In the genomic region with DNA sequence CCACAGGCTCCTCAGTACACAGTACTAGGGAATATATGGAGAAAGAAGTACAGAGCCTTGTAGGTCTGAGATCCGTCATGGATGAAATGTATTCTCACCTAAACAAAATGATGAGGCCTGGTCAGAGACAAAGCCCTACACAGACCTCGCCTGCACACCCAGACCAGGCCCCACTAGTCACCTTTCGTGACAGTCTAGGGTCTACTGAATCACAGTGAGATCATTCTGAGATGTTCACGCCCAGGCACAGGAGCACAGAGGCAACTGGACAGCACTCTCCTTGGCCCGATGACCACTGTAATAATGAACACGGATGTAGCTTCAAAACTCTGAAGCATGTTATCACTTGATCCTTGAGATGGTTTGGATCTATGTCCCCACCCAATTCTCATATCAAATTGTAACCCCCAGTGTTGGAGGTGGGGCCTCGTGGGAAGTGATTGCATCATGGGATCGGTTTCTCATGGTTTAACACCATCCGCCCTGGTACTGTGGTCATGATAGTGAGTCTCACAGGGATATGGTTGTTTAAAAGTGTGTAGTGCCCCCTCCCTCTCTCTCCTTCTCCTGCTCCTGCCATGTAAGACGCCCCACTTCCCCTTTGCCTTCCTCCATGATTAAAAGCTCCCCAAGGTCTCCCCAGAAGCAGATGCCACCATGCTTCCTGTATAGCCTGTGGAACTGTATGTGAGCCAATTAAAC, we compare ENCODE assay signal across 12 cellular contexts. TPM values are rescaled to one million over a fixed set of nuclear protein-coding genes. Genes with fewer than 3 reads are reported as not detected.
A peak's percentile ranks its signal among the peaks of the same experiment; 100 is the strongest.
DNase-seq lines count a peak whose midpoint lies in the region; ATAC-seq, FAIRE-seq and TF ChIP-seq lines count a peak whose summit lies in the region.
"Had no signal": no experiment of that assay in that cellular context is flagged by ENCODE, and none has a peak within 500 bp of the region (broad histone marks: within the 10 kb centered on the region; RNA-seq: fewer than 3 reads in every experiment).

No MANE protein-coding gene starts in this region.

- H3K9me3 ChIP-seq in mucosa of descending colon (no peaks in the 10 kb centered on the region), left ventricle myocardium inferior (replicated peaks) (no peaks in the 10 kb centered on the region)

- H3K36me3 ChIP-seq in mucosa of descending colon (ENCODE audit: low read depth) (no peaks in the 10 kb centered on the region), left ventricle myocardium inferior (no peaks in the 10 kb centered on the region)

- no peak overlapping the region for H3K27ac ChIP-seq in left ventricle myocardium inferior (replicated peaks)
- H3K27ac ChIP-seq: foreskin keratinocyte had no signal

- H3K27me3 Mint-ChIP-seq in CD14-positive monocyte (ENCODE audit: low read depth in 3 of 3) (no peaks in the 10 kb centered on the region), naive B cell (no peaks in the 10 kb centered on the region)
- no peaks in the 10 kb centered on the region for H3K27me3 Mint-ChIP-seq in activated CD4-positive, alpha-beta memory T cell treated with anti-CD3 and anti-CD28 coated beads for 36 hours

- peaks cover 0 to 2% (median 0%) of the 10 kb centered on the region in 7 donors for H3K9me3 Mint-ChIP-seq in CD14-positive monocyte
- H3K9me3 Mint-ChIP-seq in activated CD4-positive, alpha-beta memory T cell treated with anti-CD3 and anti-CD28 coated beads for 36 hours = no peaks in the 10 kb centered on the region
- peaks cover 0 to 2% (median 0%) of the 10 kb centered on the region in 7 donors for H3K9me3 Mint-ChIP-seq in naive B cell

- intact Hi-C loops in CD14-positive monocyte (cut with micrococcal nuclease) (no loop called here), mucosa of descending colon (cut with DNase I, micrococcal nuclease) (no loop called here), left ventricle myocardium inferior (cut with micrococcal nuclease) (no loop called here)
- intact Hi-C loops in activated CD4-positive, alpha-beta memory T cell treated with anti-CD3 and anti-CD28 coated beads for 36 hours (cut with micrococcal nuclease) = loop anchor here (1.0 kb wide), 2 partner anchors 12 to 13 kb away; no protein-coding TSS in a partner anchor

- no peak for TF ChIP-seq POLR2A in GM12891 (IDR thresholded peaks at IDR 0.05; ENCODE audit: low read depth, low read length)

- POLR2A ChIA-PET in activated CD4-positive, alpha-beta memory T cell treated with anti-CD3 and anti-CD28 coated beads for 36 hours (lab: Charles Lee) = interaction anchor here (1.1 kb wide), 1 partner anchor 13 kb away, joined by 4 read pairs; no protein-coding TSS in a partner anchor

- H3K4me1 ChIP-seq in mucosa of descending colon (ENCODE audit: low read depth) (peaks cover 6% of the 10 kb centered on the region), left ventricle myocardium inferior (no peaks in the 10 kb centered on the region)
- H3K4me1 ChIP-seq: foreskin keratinocyte had no signal

- no peak overlapping the region for H3K4me3 ChIP-seq in mucosa of descending colon
- H3K4me3 ChIP-seq in left ventricle myocardium inferior = no peak overlapping the region

- H3K27ac Mint-ChIP-seq in CD14-positive monocyte (peak overlapping the region in 6 of 7 donors; percentile 73 to 95 (median 90)), naive B cell (peak overlapping the region; percentile 9 to 66 (median 50))
- H3K27ac Mint-ChIP-seq in activated CD4-positive, alpha-beta memory T cell treated with anti-CD3 and anti-CD28 coated beads for 36 hours = peak overlapping the region; percentile 76

- H3K36me3 Mint-ChIP-seq in CD14-positive monocyte = peaks cover 2% of the 10 kb centered on the region in 2 donors
- H3K36me3 Mint-ChIP-seq in activated CD4-positive, alpha-beta memory T cell treated with anti-CD3 and anti-CD28 coated beads for 36 hours = peaks cover 16% of the 10 kb centered on the region
- peaks cover 0 to 5% of the 10 kb centered on the region in 2 donors for H3K36me3 Mint-ChIP-seq in naive B cell

- H3K4me1 Mint-ChIP-seq in CD14-positive monocyte = peaks cover 61% of the 10 kb centered on the region
- peaks cover 79% of the 10 kb centered on the region for H3K4me1 Mint-ChIP-seq in activated CD4-positive, alpha-beta memory T cell treated with anti-CD3 and anti-CD28 coated beads for 36 hours (ENCODE audit: low read depth)
- peaks cover 46 to 54% (median 47%) of the 10 kb centered on the region in 3 donors for H3K4me1 Mint-ChIP-seq in naive B cell

- no peak for DNase-seq in CD14-positive monocyte (ENCODE audit: low spot score)
- no peak for DNase-seq in GM12891 (ENCODE audit: insufficient read length, low spot score)
- DNase-seq in activated CD4-positive, alpha-beta memory T cell treated with anti-CD3 and anti-CD28 coated beads for 36 hours = peak; percentile 56
- DNase-seq in naive B cell = no peak
- DNase-seq in mucosa of descending colon = no peak
- no peak for DNase-seq in SW 1271 (lab: John Stamatoyannopoulos, UW)
- no peak for DNase-seq in left ventricle myocardium inferior
- DNase-seq: effector CD8-positive, alpha-beta T cell; foreskin keratinocyte; islet precursor cell; Karpas-422; NCI-H2081 had no signal

- peak; percentile 61 for FAIRE-seq in GM12891 (lab: Jason Lieb, UNC)

- H3K27me3 ChIP-seq in left ventricle myocardium inferior (ENCODE audit: low read depth) = no peaks in the 10 kb centered on the region
- H3K27me3 ChIP-seq: foreskin keratinocyte had no signal

- TF ChIP-seq CTCF in CD14-positive monocyte (IDR thresholded peaks at IDR 0.05) = no peak
- TF ChIP-seq CTCF in mucosa of descending colon (IDR thresholded peaks at IDR 0.05) = no peak
- no peak for TF ChIP-seq CTCF in left ventricle myocardium inferior (IDR thresholded peaks at IDR 0.05; ENCODE audit: borderline replicate concordance)

- CTCF ChIA-PET in activated CD4-positive, alpha-beta memory T cell treated with anti-CD3 and anti-CD28 coated beads for 36 hours (lab: Charles Lee) = no interaction called here

- ATAC-seq in naive B cell (ENCODE audit: low read depth in 2 of 2) = peak in 1 of 2 donors; percentile 25
- no peak for ATAC-seq in mucosa of descending colon

- peak overlapping the region in 1 of 2 donors; percentile 23 for H3K4me3 Mint-ChIP-seq in CD14-positive monocyte
- H3K4me3 Mint-ChIP-seq in activated CD4-positive, alpha-beta memory T cell treated with anti-CD3 and anti-CD28 coated beads for 36 hours = no peak overlapping the region
- peak overlapping the region in 2 of 8 donors; percentile 22 to 37 for H3K4me3 Mint-ChIP-seq in naive B cell

TF ChIP-seq in GM12891, 5 proteins besides CTCF, POLR2A, EP300 and RAD21:
- TF ChIP-seq SPI1 (IDR thresholded peaks at IDR 0.05; ENCODE audit: low read depth, low read length) = peak; percentile 61
- TF ChIP-seq TAF1 (IDR thresholded peaks at IDR 0.05; ENCODE audit: low read depth, low read length) = no peak
- TF ChIP-seq PAX5 (IDR thresholded peaks at IDR 0.05; ENCODE audit: insufficient read depth, low read length, severe bottlenecking) = no peak
- TF ChIP-seq POLR2AphosphoS5 (IDR thresholded peaks at IDR 0.05; ENCODE audit: low read depth, low read length) = no peak
- no peak for TF ChIP-seq POU2F2 (IDR thresholded peaks at IDR 0.05; ENCODE audit: low read depth, low read length)

RNA-seq across cellular contexts. Expression of gene DOCK10, which starts 15.1 kb away (rescaled TPM):
- 10 to 100 TPM in 1 of 2 donors, 1 to 10 TPM in 1; 9.5 to 16.5 TPM for polyA plus RNA-seq in CD14-positive monocyte
- polyA plus RNA-seq in GM12891 (2012; ENCODE audit: low read depth, missing spikeins) = 43.7 TPM
- total RNA-seq in activated CD4-positive, alpha-beta memory T cell treated with anti-CD3 and anti-CD28 coated beads for 36 hours = 100 to 1,000 TPM; 134 to 139 TPM
- polyA plus RNA-seq in naive B cell (ENCODE audit: low read depth in 6 of 6) = 10 to 100 TPM; 18.4 to 29.9 (median 21.6) TPM
- total RNA-seq in mucosa of descending colon = 10 to 100 TPM; 13.3 to 20.6 (median 14.7) TPM
- total RNA-seq in left ventricle myocardium inferior = 1.6 TPM

Comparison
In these comparisons a context has a peak if more than half of its experiments do, and no peak if none do; other contexts are left out.
1. RNA of gene DOCK10, which starts 15.1 kb away (total RNA-seq): 134 to 139 TPM in activated CD4-positive, alpha-beta memory T cell treated with anti-CD3 and anti-CD28 coated beads for 36 hours; 13.3 to 20.6 TPM in mucosa of descending colon and 1.6 TPM in left ventricle myocardium inferior (single experiment); every median in the first group is over 4 times any median in the second.
2. Peak in every context shown above with its lines, with median percentiles within 50 percentile points of each other: H3K27ac Mint-ChIP-seq.